ENCODE assay signal across 8 cellular contexts in the genomic region with DNA sequence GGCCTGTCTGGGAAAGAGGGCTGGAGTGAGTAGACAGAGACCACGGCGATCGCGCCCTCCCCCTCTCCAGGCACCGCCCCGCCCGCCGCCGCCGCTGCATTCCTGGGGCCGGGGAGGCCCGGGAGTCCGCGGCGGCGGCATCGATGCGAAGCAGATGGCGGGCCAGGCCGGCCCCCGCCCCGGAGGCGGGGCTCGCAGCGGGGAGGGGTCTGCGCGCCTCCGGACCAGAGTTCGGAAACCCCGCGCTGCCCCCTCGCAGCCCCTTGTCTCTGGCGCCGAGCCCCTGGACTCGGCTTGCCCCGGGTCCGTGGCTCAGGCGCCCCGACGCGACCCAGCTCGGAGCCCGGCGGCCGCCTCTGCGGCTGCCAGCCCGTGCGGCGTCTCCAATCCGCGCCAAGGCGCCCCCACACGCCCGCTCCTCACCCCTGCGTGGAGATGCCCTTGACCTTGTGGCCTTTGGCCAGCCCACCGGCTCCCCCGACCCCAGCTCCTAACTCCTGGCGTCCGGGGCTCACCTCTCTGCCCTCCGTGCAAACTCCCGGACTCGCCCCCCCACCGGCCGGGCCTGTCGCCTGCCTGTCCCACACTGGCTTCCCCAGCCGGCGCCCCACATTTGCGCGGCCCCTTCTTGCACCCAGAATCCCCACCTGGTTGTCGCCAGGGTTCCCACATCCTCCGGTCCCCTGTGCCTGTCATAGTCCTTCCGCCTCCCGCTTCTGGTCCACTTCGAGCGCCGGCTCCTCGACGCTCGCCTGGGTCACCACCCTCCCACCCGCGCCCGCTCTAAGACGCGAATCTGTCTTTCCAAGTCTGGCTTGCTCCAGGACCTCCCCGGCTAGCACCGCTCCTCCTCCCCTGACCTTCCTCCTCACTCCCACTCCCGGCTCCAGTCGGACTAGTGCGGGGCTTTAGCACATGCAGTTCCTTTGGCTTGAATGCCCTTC. TPM values are rescaled to one million over a fixed set of nuclear protein-coding genes. Genes with fewer than 3 reads are reported as not detected.
DNase-seq lines count a peak whose midpoint lies in the region; ATAC-seq and TF ChIP-seq lines count a peak whose summit lies in the region.

No MANE protein-coding gene starts in this region.

- no peaks in the 10 kb centered on the region for H3K9me3 ChIP-seq in right atrium auricular region

- H3K4me3 ChIP-seq in right atrium auricular region, result peak overlapping the region; percentile 53 to 71

- no peak for TF ChIP-seq CTCF in right atrium auricular region (IDR thresholded peaks at IDR 0.05)

- peaks cover 54% of the 10 kb centered on the region for H3K27me3 Mint-ChIP-seq in activated T-cell treated with anti-CD3 and anti-CD28 coated beads, Interleukin-2, amount 50 U/mL, for 24 hours
- H3K27me3 Mint-ChIP-seq in activated CD8-positive, alpha-beta T cell treated with anti-CD3 and anti-CD28 coated beads, Interleukin-2, amount 10 ng/mL, durations not matched to agents 7 days and 5 days (ENCODE audit: low read depth), result peaks cover 61% of the 10 kb centered on the region

- H3K27me3 ChIP-seq in right atrium auricular region, result no peaks in the 10 kb centered on the region

- peak overlapping the region; percentile 59 for H3K4me3 Mint-ChIP-seq in activated T-cell treated with anti-CD3 and anti-CD28 coated beads, Interleukin-2, amount 50 U/mL, for 24 hours
- peak overlapping the region; percentile 1 for H3K4me3 Mint-ChIP-seq in activated CD8-positive, alpha-beta T cell treated with anti-CD3 and anti-CD28 coated beads, Interleukin-2, amount 10 ng/mL, durations not matched to agents 7 days and 5 days

- H3K9me3 Mint-ChIP-seq in activated T-cell treated with anti-CD3 and anti-CD28 coated beads, Interleukin-2, amount 50 U/mL, for 24 hours, result no peaks in the 10 kb centered on the region
- no peaks in the 10 kb centered on the region for H3K9me3 Mint-ChIP-seq in activated CD8-positive, alpha-beta T cell treated with anti-CD3 and anti-CD28 coated beads, Interleukin-2, amount 10 ng/mL, durations not matched to agents 7 days and 5 days (ENCODE audit: insufficient read depth)

- intact Hi-C loops in sciatic nerve (cut with DNase I), result no loop called here

- no peaks in the 10 kb centered on the region for H3K36me3 ChIP-seq in right atrium auricular region

- H3K4me1 Mint-ChIP-seq in activated T-cell treated with anti-CD3 and anti-CD28 coated beads, Interleukin-2, amount 50 U/mL, for 24 hours (ENCODE audit: low read depth), result peaks cover 14% of the 10 kb centered on the region
- peaks cover 20% of the 10 kb centered on the region for H3K4me1 Mint-ChIP-seq in activated CD8-positive, alpha-beta T cell treated with anti-CD3 and anti-CD28 coated beads, Interleukin-2, amount 10 ng/mL, durations not matched to agents 7 days and 5 days (ENCODE audit: low read depth)

- ATAC-seq in activated CD8-positive, alpha-beta T cell treated with anti-CD3 and anti-CD28 coated beads, Interleukin-2, amount 10 ng/mL, durations not matched to agents 7 days and 5 days, result peak; percentile 7
- no peak for ATAC-seq in sciatic nerve
- no peak for ATAC-seq in HG03108 (IDR thresholded peaks at IDR 0.05; ENCODE audit: unreplicated experiment)
- ATAC-seq in GM19023 (IDR thresholded peaks at IDR 0.05; ENCODE audit: unreplicated experiment), result no peak

- DNase-seq in activated T-cell treated with anti-CD3 and anti-CD28 coated beads, Interleukin-2, amount 50 U/mL, for 24 hours, result peak; percentile 55
- no peak for DNase-seq in activated T-cell treated with anti-CD3 and anti-CD28 coated beads for 4 hours
- DNase-seq in activated CD8-positive, alpha-beta T cell treated with anti-CD3 and anti-CD28 coated beads, Interleukin-2, amount 10 ng/mL, durations not matched to agents 7 days and 5 days, result no peak
- no peak for DNase-seq in right atrium auricular region (ENCODE audit: low spot score)
- peak; percentile 68 for DNase-seq in sciatic nerve (ENCODE audit: low spot score)
- no peak for DNase-seq in T-helper 9 cell

- no peak overlapping the region for H3K27ac Mint-ChIP-seq in activated T-cell treated with anti-CD3 and anti-CD28 coated beads, Interleukin-2, amount 50 U/mL, for 24 hours
- no peak overlapping the region for H3K27ac Mint-ChIP-seq in activated CD8-positive, alpha-beta T cell treated with anti-CD3 and anti-CD28 coated beads, Interleukin-2, amount 10 ng/mL, durations not matched to agents 7 days and 5 days

- peaks cover 0 to 40% of the 10 kb centered on the region in 2 donors for H3K4me1 ChIP-seq in right atrium auricular region

- peak overlapping the region; percentile 68 to 72 for H3K27ac ChIP-seq in right atrium auricular region

- POLR2A ChIA-PET in activated CD8-positive, alpha-beta T cell treated with anti-CD3 and anti-CD28 coated beads, Interleukin-2, amount 10 ng/mL, durations not matched to agents 7 days and 5 days (lab: Charles Lee), result interaction anchor here (0.6 kb wide), 1 partner anchor 8 kb away, joined by 3 read pairs; no protein-coding TSS in a partner anchor

- CTCF ChIA-PET in activated CD8-positive, alpha-beta T cell treated with anti-CD3 and anti-CD28 coated beads, Interleukin-2, amount 10 ng/mL, durations not matched to agents 7 days and 5 days (lab: Charles Lee), result interaction anchor here (1.5 to 3.4 kb wide), 2 partner anchors 18 to 19 kb away, joined by 5 to 13 read pairs; no protein-coding TSS in a partner anchor

- H3K36me3 Mint-ChIP-seq in activated T-cell treated with anti-CD3 and anti-CD28 coated beads, Interleukin-2, amount 50 U/mL, for 24 hours (ENCODE audit: low read depth), result no peaks in the 10 kb centered on the region
- no peaks in the 10 kb centered on the region for H3K36me3 Mint-ChIP-seq in activated CD8-positive, alpha-beta T cell treated with anti-CD3 and anti-CD28 coated beads, Interleukin-2, amount 10 ng/mL, durations not matched to agents 7 days and 5 days (ENCODE audit: low read depth)

RNA-seq across cellular contexts. Expression of a gene that starts 1.0 kb away (rescaled TPM):
- 1 to 10 TPM in 1 of 2 experiments, under 1 TPM in 1; 0.76 to 1.2 TPM for total RNA-seq in activated CD8-positive, alpha-beta T cell treated with anti-CD3 and anti-CD28 coated beads, Interleukin-2, amount 10 ng/mL, durations not matched to agents 7 days and 5 days
- total RNA-seq in right atrium auricular region, result 10 to 100 TPM in 1 of 2 donors, 1 to 10 TPM in 1; 6.5 to 11.0 TPM
- 30.6 TPM for total RNA-seq in sciatic nerve

RNA-seq across cellular contexts. Expression of a gene that starts 42.6 kb away (rescaled TPM):
- 10 to 100 TPM in 1 of 2 experiments, 1 to 10 TPM in 1; 9.2 to 12.6 TPM for total RNA-seq in activated CD8-positive, alpha-beta T cell treated with anti-CD3 and anti-CD28 coated beads, Interleukin-2, amount 10 ng/mL, durations not matched to agents 7 days and 5 days
- 1 to 10 TPM; 5.6 to 6.3 TPM for total RNA-seq in right atrium auricular region
- 10.8 TPM for total RNA-seq in sciatic nerve

RNA-seq across cellular contexts. Expression of a gene that starts 59.0 kb away (rescaled TPM):
- 10 to 100 TPM; 29.2 to 30.1 TPM for total RNA-seq in activated CD8-positive, alpha-beta T cell treated with anti-CD3 and anti-CD28 coated beads, Interleukin-2, amount 10 ng/mL, durations not matched to agents 7 days and 5 days
- total RNA-seq in right atrium auricular region (10 to 100 TPM; 16.0 to 21.9 TPM), sciatic nerve (28.0 TPM)

Comparison
In these comparisons a context has a peak if more than half of its experiments do, and no peak if none do; other contexts are left out.
1. DNase-seq: peak in activated T-cell treated with anti-CD3 and anti-CD28 coated beads, Interleukin-2, amount 50 U/mL, for 24 hours (single experiment) and sciatic nerve (single experiment); none in activated T-cell treated with anti-CD3 and anti-CD28 coated beads for 4 hours (single experiment), activated CD8-positive, alpha-beta T cell treated with anti-CD3 and anti-CD28 coated beads, Interleukin-2, amount 10 ng/mL, durations not matched to agents 7 days and 5 days (single experiment), right atrium auricular region (single experiment) and T-helper 9 cell (single experiment).